10 cellular contexts compared by ENCODE assay signal in the genomic region with DNA sequence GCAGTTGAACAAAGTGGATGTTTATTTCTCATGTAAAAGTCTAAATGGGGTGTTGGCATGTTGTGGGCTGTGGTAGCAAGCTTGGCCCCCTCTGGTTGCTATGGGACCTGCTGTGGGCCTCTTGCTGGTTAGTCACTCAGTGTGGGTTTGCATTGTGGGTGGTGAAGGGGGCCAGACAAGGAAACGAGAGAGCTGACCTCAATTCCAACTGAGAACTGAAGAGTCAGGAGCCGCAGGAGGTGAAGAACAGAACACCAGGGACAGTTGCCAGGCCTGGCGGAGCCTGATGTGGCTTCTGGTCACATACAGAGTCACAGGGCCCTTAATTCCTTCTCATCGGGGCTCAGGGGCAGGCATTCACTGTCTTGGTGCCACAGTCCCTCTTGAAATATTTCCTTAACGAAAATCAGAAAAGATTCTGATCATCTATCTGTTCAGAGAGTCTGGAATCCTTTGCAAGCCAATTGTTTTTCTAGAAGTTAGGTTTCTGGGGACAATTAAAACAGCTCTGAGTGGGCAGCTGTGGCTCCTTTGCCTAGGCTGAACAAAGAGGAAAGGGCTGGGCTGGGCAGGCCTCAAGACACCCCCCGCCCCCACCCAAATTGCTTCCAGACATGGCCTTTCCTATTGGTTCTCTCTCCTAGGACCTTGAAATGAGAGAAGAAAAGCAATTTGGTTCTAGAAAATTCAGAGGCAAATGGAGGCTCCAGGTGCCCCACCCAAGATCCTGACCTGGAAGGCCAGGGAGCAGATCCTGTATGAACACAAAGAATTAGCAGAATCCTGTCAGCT. TPM values are rescaled to one million over a fixed set of nuclear protein-coding genes. Genes with fewer than 3 reads are reported as not detected.
A peak's percentile ranks its signal among the peaks of the same experiment; 100 is the strongest.
DNase-seq lines count a peak whose midpoint lies in the region; ATAC-seq, FAIRE-seq and TF ChIP-seq lines count a peak whose summit lies in the region.
"Had no signal": no experiment of that assay in that cellular context is flagged by ENCODE, and none has a peak within 500 bp of the region (broad histone marks: within the 10 kb centered on the region; RNA-seq: fewer than 3 reads in every experiment).

No MANE protein-coding gene starts in this region.

- peak; percentile 53 for DNase-seq in AG20443 (ENCODE audit: low spot score)
- peak; percentile 94 to 96 for DNase-seq in SJSA1 (ENCODE audit: low read depth in 1 of 2, low spot score in 2 of 2)
- no peak for DNase-seq in GM12878 (ENCODE audit: low read depth, low spot score)
- peak; percentile 37 for DNase-seq in pons (ENCODE audit: low spot score)
- no peak for DNase-seq in right atrium auricular region (ENCODE audit: low spot score)
- DNase-seq in HuH-7.5 (ENCODE audit: low spot score) = no peak
- no peak for DNase-seq in progenitor cell of endocrine pancreas (ENCODE audit: low spot score, unreplicated experiment)
- DNase-seq: glutamatergic neuron, NCI-H510A had no signal

- H4K20me1 ChIP-seq in GM12878 (ENCODE audit: control insufficient read depth, insufficient read depth) = peaks cover 3% of the 10 kb centered on the region; the same call in 1 of the 2 replicates

- no peak overlapping the region for H3K9ac ChIP-seq in GM12878 (ENCODE audit: control insufficient read depth, insufficient read depth, low read length)

- peak overlapping the region; percentile 46; the same call in 1 of the 2 replicates for H3K4me2 ChIP-seq in GM12878 (ENCODE audit: control insufficient read depth, insufficient read depth)

- RAD21 ChIA-PET in GM12878 (lab: Charles Lee; ENCODE audit: unreplicated experiment) = interaction anchor here (1.1 to 1.7 kb wide), 3 partner anchors 10 to 64 kb away, joined by 3 to 5 read pairs (median 4); no protein-coding TSS in a partner anchor

- in situ Hi-C loops in GM12878 (cut with MboI) = loop anchor here (5.0 to 10.0 kb wide), 2 partner anchors 297 to 849 kb away; a partner anchor contains a TSS

- peaks cover 29% of the 10 kb centered on the region for H3K79me2 ChIP-seq in GM12878 (ENCODE audit: control insufficient read depth, insufficient read depth, low read length)

- ATAC-seq in GM12878 (peak; percentile 10; the same call in 2 of the 3 replicates), HG03442 (IDR thresholded peaks at IDR 0.05; ENCODE audit: unreplicated experiment) (no peak)

- WGBS in GM12878 (ENCODE audit: insufficient coverage, insufficient replicate concordance, low lambda C conversion rate, missing lambda C conversion rate) = 62% methylated on average over 6 of the region's 6 CpGs

- H3K4me3 Mint-ChIP-seq in progenitor cell of endocrine pancreas (ENCODE audit: low read depth) = no peak overlapping the region

- BruUV-seq in GM12878 (replicated peaks; lab: Mats Ljungman, UMichigan) = no TSS peak

- H3K27ac ChIP-seq in SJSA1 (peak overlapping the region; percentile 87), GM12878 (ENCODE audit: control insufficient read depth, insufficient read depth) (no peak overlapping the region), right atrium auricular region (no peak overlapping the region)

- peak overlapping the region; percentile 50 for H2AFZ ChIP-seq in GM12878 (ENCODE audit: control insufficient read depth, low read depth, low read length)

- POLR2A ChIA-PET in GM12878 (lab: Charles Lee) = interaction anchor here (0.6 kb wide), 1 partner anchor 57 kb away, joined by 3 read pairs; no protein-coding TSS in a partner anchor

- no peak overlapping the region for H3K4me3 ChIP-seq in SJSA1
- H3K4me3 ChIP-seq in GM12878 = no peak overlapping the region
- no peak overlapping the region for H3K4me3 ChIP-seq in right atrium auricular region

- no peak overlapping the region for H3K27ac Mint-ChIP-seq in progenitor cell of endocrine pancreas

- no peak for TF ChIP-seq POLR2A in GM12878 (IDR thresholded peaks at IDR 0.05; ENCODE audit: low read depth, low read length)

- no peaks in the 10 kb centered on the region for H3K27me3 Mint-ChIP-seq in progenitor cell of endocrine pancreas

- TF ChIP-seq RAD21 in GM12878 (IDR thresholded peaks at IDR 0.05; ENCODE audit: insufficient read depth, low read depth, low read length) = no peak

- no peaks in the 10 kb centered on the region for H3K9me3 Mint-ChIP-seq in progenitor cell of endocrine pancreas (ENCODE audit: low read depth)

- no peak for FAIRE-seq in GM12878 (lab: Jason Lieb, UNC)

- CTCF ChIA-PET in GM12878 (lab: Yijun Ruan, JAX) = interaction anchor here (0.6 to 4.8 kb wide), 8 partner anchors 9 to 297 kb away, joined by 3 to 34 read pairs (median 4); no protein-coding TSS in a partner anchor

- intact Hi-C loops in GM12878 (cut with micrococcal nuclease; ENCODE audit: unreplicated experiment) = loop anchor here (10.0 kb wide), 1 partner anchor 459 kb away; no protein-coding TSS in a partner anchor

- H3K36me3 ChIP-seq in SJSA1 = peaks cover 16% of the 10 kb centered on the region
- H3K36me3 ChIP-seq in GM12878 (ENCODE audit: control insufficient read depth in 2 of 2, insufficient read depth in 2 of 2, low read length in 1 of 2) = 0 out of 4 replicates have a peak, but pooled peaks cover 0 to 3% of the 10 kb centered on the region in 2 experiments
- no peaks in the 10 kb centered on the region for H3K36me3 ChIP-seq in right atrium auricular region

- no peak for TF ChIP-seq CTCF in GM12878 (IDR thresholded peaks at IDR 0.05 in 2 of 3, conservative IDR thresholded peaks at IDR 0.05 in 1 of 3; ENCODE audit: control insufficient read depth in 2 of 3, extremely low read depth in 1 of 3, insufficient read depth in 1 of 3, low read depth in 3 of 3, low read length in 3 of 3)
- TF ChIP-seq CTCF in right atrium auricular region (IDR thresholded peaks at IDR 0.05) = no peak
- TF ChIP-seq CTCF in progenitor cell of endocrine pancreas (IDR thresholded peaks at IDR 0.05; ENCODE audit: unreplicated experiment) = no peak

- peaks cover 15% of the 10 kb centered on the region for H3K4me1 Mint-ChIP-seq in progenitor cell of endocrine pancreas (ENCODE audit: low read depth)

- peak in 1 of 2 experiments; percentile 12; a peak in 1 of 4 replicates for TF ChIP-seq EP300 in GM12878 (IDR thresholded peaks at IDR 0.05; ENCODE audit: borderline replicate concordance in 1 of 2, control insufficient read depth in 1 of 2, low read depth in 2 of 2, low read length in 2 of 2)

- no peaks in the 10 kb centered on the region for H3K9me3 ChIP-seq in SJSA1 (replicated peaks)
- no peaks in the 10 kb centered on the region for H3K9me3 ChIP-seq in GM12878 (replicated peaks; ENCODE audit: control insufficient read depth, insufficient read depth, low read length)
- H3K9me3 ChIP-seq in right atrium auricular region = no peaks in the 10 kb centered on the region

- SMC1A ChIA-PET in GM12878 (lab: Charles Lee; ENCODE audit: uncharacterized antibody, unreplicated experiment) = interaction anchor here (1.0 to 1.3 kb wide), 2 partner anchors 186 to 298 kb away, joined by 3 to 6 read pairs; no protein-coding TSS in a partner anchor

- H3K36me3 Mint-ChIP-seq in progenitor cell of endocrine pancreas (ENCODE audit: insufficient read depth) = no peaks in the 10 kb centered on the region

- H3K27me3 ChIP-seq in SJSA1 (replicated peaks) = no peaks in the 10 kb centered on the region
- H3K27me3 ChIP-seq in GM12878 (replicated peaks in 1 of 2; ENCODE audit: control insufficient read depth in 2 of 2, insufficient read depth in 2 of 2, low read length in 1 of 2) = no peaks in the 10 kb centered on the region
- no peaks in the 10 kb centered on the region for H3K27me3 ChIP-seq in right atrium auricular region

- H3K4me1 ChIP-seq in SJSA1 (replicated peaks) (peaks cover 46% of the 10 kb centered on the region), GM12878 (ENCODE audit: control insufficient read depth, insufficient read depth, low read length) (peaks cover 31% of the 10 kb centered on the region), right atrium auricular region (peaks cover 0 to 27% of the 10 kb centered on the region in 2 donors)

TF ChIP-seq in GM12878, 131 proteins besides CTCF, POLR2A, EP300 and RAD21 (continues in another document):
- no peak for TF ChIP-seq MEF2A (IDR thresholded peaks at IDR 0.05; ENCODE audit: insufficient read depth, low read depth, low read length)
- TF ChIP-seq DPF2 (IDR thresholded peaks at IDR 0.05) = peak; percentile 24; the same call in 1 of the 2 replicates
- TF ChIP-seq STAT1 (conservative IDR thresholded peaks at IDR 0.05) = no peak
- 0 out of 2 replicates have a peak, but pooled peaks have one; percentile 17 for TF ChIP-seq MTA2 (IDR thresholded peaks at IDR 0.05; ENCODE audit: low read depth)
- 0 out of 2 replicates have a peak, but pooled peaks have one; percentile 21 for TF ChIP-seq ATF7 (IDR thresholded peaks at IDR 0.05; ENCODE audit: low read depth)
- TF ChIP-seq SUZ12 (IDR thresholded peaks at IDR 0.05; ENCODE audit: unreplicated experiment) = no peak

RNA-seq across cellular contexts. Expression of a gene that starts 2.1 kb away (rescaled TPM):
- 57.7 and 83.8 TPM in 2 replicates for total RNA-seq in SJSA1 (2014; rRNA removed; shearing (Covaris generic))
- 374 and 402 TPM in 2 replicates for total RNA-seq in GM12878 (2013; cell fraction: nucleolus; rRNA removed)
- 66.0 and 78.9 TPM in 2 replicates for total RNA-seq in GM12878 (2014; rRNA removed)
- 56.2 and 60.2 TPM in 2 replicates for total RNA-seq in GM12878 (2014; rRNA removed; fragmentation: Illumina TruSeq; extraction: Trizol)
- total RNA-seq in GM12878 (2021) = 50.3 and 53.2 TPM in 2 replicates
- polyA plus RNA-seq in GM12878 (2011; ENCODE audit: low read depth) = 42.9 TPM
- 146 and 165 TPM in 2 replicates for polyA plus RNA-seq in GM12878 (2011; rRNA removed)
- polyA plus RNA-seq in GM12878 (2011; cell fraction: cytosol; rRNA removed) = 74.2 and 83.1 TPM in 2 replicates
- polyA plus RNA-seq in GM12878 (2011; cell fraction: nucleus; rRNA removed) = 171 and 176 TPM in 2 replicates
- 47.5 and 54.3 TPM in 2 replicates for polyA plus RNA-seq in GM12878 (2012)
- 66.6 and 66.7 TPM in 2 replicates for polyA plus RNA-seq in GM12878 (2014; fragmentation: Illumina TruSeq; extraction: Trizol)
- 10 to 100 TPM; 13.8 to 18.1 TPM for polyA plus RNA-seq in GM12878 (2014; fragmentation: Nextera tagmentation; extraction: Ambion mirVana)
- 65.5 and 78.8 TPM in 2 replicates for polyA plus RNA-seq in GM12878 (2014; rRNA removed)
- 10 to 100 TPM; 51.5 to 53.1 TPM for polyA plus RNA-seq in GM12878 (2016; fragmentation: Nextera tagmentation; extraction: Ambion mirVana)
- polyA minus RNA-seq in GM12878 (2011; rRNA and poly(A)+ RNA removed) = 76.5 and 81.0 TPM in 2 replicates
- 24.2 and 31.1 TPM in 2 replicates for polyA minus RNA-seq in GM12878 (2011; cell fraction: cytosol; rRNA and poly(A)+ RNA removed)
- 80.6 and 96.3 TPM in 2 replicates for polyA minus RNA-seq in GM12878 (2011; cell fraction: nucleus; rRNA and poly(A)+ RNA removed)
- 10 to 100 TPM; 10.4 to 16.3 TPM for total RNA-seq in right atrium auricular region
- 46.5 and 52.6 TPM in 2 replicates for total RNA-seq in progenitor cell of endocrine pancreas

Comparison
In these comparisons a context has a peak if more than half of its experiments do, and no peak if none do; other contexts are left out.
1. DNase-seq: peak in AG20443 (single experiment), SJSA1 (2 of 2) and pons (single experiment); none in GM12878 (single experiment), right atrium auricular region (single experiment), HuH-7.5 (single experiment) and progenitor cell of endocrine pancreas (single experiment).